Comparison of ENCODE assay signal across 23 cellular contexts in genomic region chr1:50305808-50306207, GRCh38.
"Had no signal": no experiment of that assay in that cellular context is flagged by ENCODE, and none has a peak within 500 bp of the region (broad histone marks: within the 10 kb centered on the region; RNA-seq: fewer than 3 reads in every experiment).

No MANE protein-coding gene starts in this region.

- H3K4me3 ChIP-seq: Peyer's patch, SJSA1 had no signal

- DNase-seq: activated CD4-positive, alpha-beta memory T cell treated with anti-CD3 and anti-CD28 coated beads, Interleukin-2, amount 10 ng/mL, durations not matched to agents 7 days and 5 days; activated CD4-positive, alpha-beta T cell treated with anti-CD3 and anti-CD28 coated beads for 36 hours; activated CD4-positive, alpha-beta T cell treated with anti-CD3 and anti-CD28 coated beads, Interleukin-2, amount 50 U/mL, for 1 hour; activated gamma-delta T cell; activated naive CD4-positive, alpha-beta T cell treated with anti-CD3 and anti-CD28 coated beads for 36 hours; activated T-cell treated with anti-CD3 and anti-CD28 coated beads for 4 hours; activated T-cell treated with anti-CD3 and anti-CD28 coated beads, Interleukin-2, amount 50 U/mL, for 48 hours; amygdala; KG1; NCI-H1092; NCI-H1694 treated with DMSO at 0.1 percent for 48 hours; NCI-H2029 treated with DMSO at 0.1 percent for 48 hours; NCI-H446; NCI-H526; NK-92 treated with Interleukin-12 subunit alpha and Interleukin-12 subunit beta, amount 100 ng/mL, for 24 hours; Peyer's patch; Right ventricle myocardium superior; T-cell; T-helper 2 cell; T1000 had no signal

- H3K27ac ChIP-seq: Peyer's patch, RWPE1, SJSA1 had no signal

- H3K9me3 ChIP-seq: Peyer's patch, SJSA1 had no signal

- H3K36me3 ChIP-seq: Peyer's patch, SJSA1 had no signal

- ATAC-seq: activated CD4-positive, alpha-beta T cell treated with anti-CD3 and anti-CD28 coated beads for 36 hours; activated T-helper 17 cell treated with anti-CD3 and anti-CD28 coated beads, Interleukin-2, amount 50 U/mL, for 72 hours; T-cell had no signal

- H3K27me3 ChIP-seq: Peyer's patch had no signal

- H3K4me1 ChIP-seq: Peyer's patch, SJSA1 had no signal
